In the genomic region with DNA sequence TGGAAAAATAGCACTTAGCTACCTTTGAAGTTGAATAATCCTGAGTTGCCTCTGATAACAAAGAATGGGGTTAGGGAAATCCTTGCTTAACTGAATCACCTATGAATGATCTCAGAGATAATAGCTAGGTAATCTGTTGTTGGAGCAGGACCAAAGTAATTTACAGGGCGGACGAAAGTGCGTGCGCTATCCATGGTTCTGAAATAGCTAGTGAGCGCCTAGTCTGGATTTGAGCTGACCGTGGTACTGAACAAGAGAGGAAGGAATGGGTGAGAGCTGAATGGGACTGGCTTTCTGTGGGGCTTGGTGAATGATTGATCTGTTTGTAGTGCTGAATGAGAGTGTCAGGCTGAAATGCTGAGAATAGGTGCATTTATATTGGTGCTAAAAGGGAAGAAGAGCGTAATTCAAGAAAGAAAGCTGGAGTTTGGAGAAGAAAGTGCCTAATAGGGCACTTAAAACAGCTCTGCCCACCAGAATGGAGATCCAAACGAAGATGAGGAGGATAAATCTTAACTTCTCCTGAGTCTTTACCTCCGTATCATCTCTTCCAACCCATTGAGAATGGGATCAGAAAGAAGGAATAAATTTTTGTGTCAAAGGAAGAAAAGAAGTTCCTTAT, we compare ENCODE assay signal across 8 cellular contexts. TPM values are rescaled to one million over a fixed set of nuclear protein-coding genes. Genes with fewer than 3 reads are reported as not detected.
A peak's percentile ranks its signal among the peaks of the same experiment; 100 is the strongest.
DNase-seq lines count a peak whose midpoint lies in the region; TF ChIP-seq lines count a peak whose summit lies in the region.

No MANE protein-coding gene starts in this region.

- TF ChIP-seq POLR2A in suprapubic skin (IDR thresholded peaks at IDR 0.05) = no peak

- no peak for TF ChIP-seq EP300 in suprapubic skin (IDR thresholded peaks at IDR 0.05)

- H3K27me3 ChIP-seq in suprapubic skin = no peaks in the 10 kb centered on the region

- TF ChIP-seq CTCF in suprapubic skin (IDR thresholded peaks at IDR 0.05) = no peak

- no peak overlapping the region for H3K4me3 ChIP-seq in suprapubic skin

- in situ Hi-C loops in T47D (cut with HindIII; ENCODE audit: low pct_unique_long_range_greater_than_20kb, low sequenced_read_pairs) = no loop called here

- no peaks in the 10 kb centered on the region for H3K4me1 ChIP-seq in suprapubic skin

- WGBS in suprapubic skin = 17% methylated on average over 9 of the region's 9 CpGs

- no peaks in the 10 kb centered on the region for H3K36me3 ChIP-seq in suprapubic skin

- H3K27ac ChIP-seq in suprapubic skin = no peak overlapping the region

- DNase-seq in activated T-cell treated with anti-CD3 and anti-CD28 coated beads, Interleukin-2, amount 50 U/mL, for 48 hours = peak; percentile 36 to 52
- DNase-seq in activated T-cell treated with anti-CD3 and anti-CD28 coated beads for 4 hours (no peak), NCI-H460 (ENCODE audit: extremely low read depth, low read depth) (peak; percentile 79), T47D (ENCODE audit: low read depth in 1 of 2, low spot score in 1 of 2) (peak; percentile 68 to 90), medulla oblongata (ENCODE audit: extremely low spot score) (peak; percentile 21), NCI-H510A (lab: John Stamatoyannopoulos, UW) (no peak), T-helper 9 cell (no peak), suprapubic skin (ENCODE audit: low spot score in 2 of 2) (no peak)

- no peaks in the 10 kb centered on the region for H3K9me3 ChIP-seq in suprapubic skin

RNA-seq across cellular contexts. Expression of a gene that starts 10.1 kb away (rescaled TPM):
- not detected in 2 replicates for total RNA-seq in NCI-H460 (2014; rRNA removed; shearing (Covaris generic))
- not detected in 2 replicates for polyA plus RNA-seq in NCI-H460 (2014; cell fraction: nucleus; rRNA removed)
- total RNA-seq in suprapubic skin = not detected

Comparison
In these comparisons a context has a peak if more than half of its experiments do, and no peak if none do; other contexts are left out.
1. DNase-seq: peak in activated T-cell treated with anti-CD3 and anti-CD28 coated beads, Interleukin-2, amount 50 U/mL, for 48 hours (2 of 2), NCI-H460 (single experiment), T47D (2 of 2) and medulla oblongata (single experiment); none in activated T-cell treated with anti-CD3 and anti-CD28 coated beads for 4 hours (single experiment), NCI-H510A (single experiment), T-helper 9 cell (single experiment) and suprapubic skin (0 of 2).